In genomic region chr3:97821413-97821809, GRCh38 we compare ENCODE assay signal across 8 cellular contexts. TPM values are rescaled to one million over a fixed set of nuclear protein-coding genes. Genes with fewer than 3 reads are reported as not detected.
DNase-seq lines count a peak whose midpoint lies in the region; ATAC-seq, FAIRE-seq and TF ChIP-seq lines count a peak whose summit lies in the region.

No MANE protein-coding gene starts in this region.

- peak overlapping the region; percentile 84 for H2AFZ ChIP-seq in HepG2 (ENCODE audit: low read length)

- in situ Hi-C loops in HepG2 (cut with HindIII; ENCODE audit: extremely low pct_ligation_motif_present, low pct_unique_long_range_greater_than_20kb) = no loop called here

- H4K20me1 ChIP-seq in HepG2 (ENCODE audit: insufficient read depth, low read length) = no peaks in the 10 kb centered on the region

- POLR2A ChIA-PET in CD8-positive, alpha-beta memory T cell (lab: Charles Lee) = interaction anchor here (1.0 to 1.6 kb wide), 7 partner anchors 9 to 743 kb away, joined by 3 to 6 read pairs (median 4); partner anchors contain the start of gene ARL6
- POLR2A ChIA-PET in HepG2 (lab: Yijun Ruan, JAX) = interaction anchor here (0.9 to 1.8 kb wide), 5 partner anchors 8 to 192 kb away, joined by 3 to 8 read pairs (median 4); partner anchors contain the start of gene ARL6

- intact Hi-C loops in HepG2 (cut with micrococcal nuclease; ENCODE audit: unreplicated experiment) = no loop called here

- H3K4me3 Mint-ChIP-seq in CD8-positive, alpha-beta memory T cell = peak overlapping the region; percentile 91 to 99 (median 95)
- peak overlapping the region; percentile 90 for H3K4me3 Mint-ChIP-seq in central memory CD8-positive, alpha-beta T cell

- H3K4me1 ChIP-seq in CD8-positive, alpha-beta memory T cell (ENCODE audit: insufficient read depth, low read length) = peaks cover 13% of the 10 kb centered on the region
- peaks cover 36% of the 10 kb centered on the region for H3K4me1 ChIP-seq in HepG2 (ENCODE audit: insufficient read depth, low read length)

- TF ChIP-seq POLR2A in HepG2 (IDR thresholded peaks at IDR 0.05; ENCODE audit: insufficient read depth in 1 of 2, low read depth in 2 of 2, low read length in 2 of 2) = no peak

- H3K9me3 ChIP-seq in CD8-positive, alpha-beta memory T cell (ENCODE audit: low read length) = no peaks in the 10 kb centered on the region
- no peaks in the 10 kb centered on the region for H3K9me3 ChIP-seq in HepG2 (ENCODE audit: low read length)

- peaks cover 0 to 12% of the 10 kb centered on the region in 2 donors for H3K27me3 Mint-ChIP-seq in CD8-positive, alpha-beta memory T cell
- peaks cover 22% of the 10 kb centered on the region for H3K27me3 Mint-ChIP-seq in central memory CD8-positive, alpha-beta T cell

- DNase-seq in CD8-positive, alpha-beta memory T cell = peak in 3 of 5 donors; percentile 42 to 69 (median 43)
- DNase-seq in T-helper 2 cell = peak in 3 of 5 experiments; percentile 21 to 44 (median 21)
- no peak for DNase-seq in central memory CD8-positive, alpha-beta T cell (ENCODE audit: low spot score in 2 of 2)
- DNase-seq in HepG2 (ENCODE audit: low spot score) = no peak
- DNase-seq in stimulated activated CD8-positive, alpha-beta memory T cell treated with anti-CD3 and anti-CD28 coated beads, Interleukin-15, amount 100 ng/mL, for 24 hours (ENCODE audit: low read depth) = peak; percentile 13
- DNase-seq in H4 (ENCODE audit: low spot score) = no peak

- no peak for FAIRE-seq in HepG2 (lab: Jason Lieb, UNC)

- BruUV-seq in HepG2 (replicated peaks; lab: Mats Ljungman, UMichigan) = TSS peak; percentile 68

- peaks cover 26 to 39% (median 36%) of the 10 kb centered on the region in 3 donors for H3K4me1 Mint-ChIP-seq in CD8-positive, alpha-beta memory T cell
- H3K4me1 Mint-ChIP-seq in central memory CD8-positive, alpha-beta T cell = peaks cover 21% of the 10 kb centered on the region

- ATAC-seq in GM19397 (IDR thresholded peaks at IDR 0.05; ENCODE audit: unreplicated experiment) (peak; percentile 38), HG03442 (IDR thresholded peaks at IDR 0.05; ENCODE audit: unreplicated experiment) (peak; percentile 37), HepG2 (peak; percentile 66)
- ATAC-seq in central memory CD8-positive, alpha-beta T cell (replicated peaks; ENCODE audit: extremely low read depth, poor library complexity, severe bottlenecking) = peak; percentile 44

- TF ChIP-seq EP300 in HepG2 (IDR thresholded peaks at IDR 0.05; ENCODE audit: low read depth in 2 of 2, low read length in 2 of 2) = no peak
- TF ChIP-seq EP300 in HepG2 (CRISPR knock-in tag; IDR thresholded peaks at IDR 0.05; ENCODE audit: borderline replicate concordance) = no peak

- peak overlapping the region; percentile 68 to 87 (median 78) for H3K27ac Mint-ChIP-seq in CD8-positive, alpha-beta memory T cell
- peak overlapping the region; percentile 20 for H3K27ac Mint-ChIP-seq in central memory CD8-positive, alpha-beta T cell (ENCODE audit: low read depth)

- peaks cover 10% of the 10 kb centered on the region for H3K27me3 ChIP-seq in CD8-positive, alpha-beta memory T cell (ENCODE audit: insufficient read depth, low read length, poor library complexity, severe bottlenecking)
- H3K27me3 ChIP-seq in HepG2 (ENCODE audit: control insufficient read depth in 1 of 2, insufficient read depth in 2 of 2, low read length in 2 of 2) = peaks cover 2 to 8% of the 10 kb centered on the region in 2 experiments; a peak in 3 of 5 replicates

- no peak for TF ChIP-seq CTCF in HepG2 (CRISPR knock-in tag; IDR thresholded peaks at IDR 0.05)

- peaks cover 0 to 8% (median 0%) of the 10 kb centered on the region in 3 donors for H3K36me3 Mint-ChIP-seq in CD8-positive, alpha-beta memory T cell
- peaks cover 8% of the 10 kb centered on the region for H3K36me3 Mint-ChIP-seq in central memory CD8-positive, alpha-beta T cell (ENCODE audit: insufficient read depth)

- peak overlapping the region; percentile 82 for H3K9ac ChIP-seq in HepG2 (ENCODE audit: insufficient read depth, low read depth, low read length)

- H3K4me2 ChIP-seq in HepG2 (ENCODE audit: low read depth, low read length) = peak overlapping the region; percentile 90

- peak overlapping the region; percentile 35 for H3K27ac ChIP-seq in CD8-positive, alpha-beta memory T cell (ENCODE audit: low read depth, low read length)
- H3K27ac ChIP-seq in HepG2 (ENCODE audit: extremely low read length, insufficient read depth, low read length) = peak overlapping the region; percentile 37

- peaks cover 25% of the 10 kb centered on the region for H3K79me2 ChIP-seq in HepG2 (ENCODE audit: insufficient read depth, low read length)

- CTCF ChIA-PET in CD8-positive, alpha-beta memory T cell (lab: Charles Lee) = interaction anchor here (0.6 to 2.3 kb wide), 13 partner anchors 14 to 202 kb away, joined by 3 to 8 read pairs (median 4); no protein-coding TSS in a partner anchor
- CTCF ChIA-PET in HepG2 (lab: Yijun Ruan, JAX; ENCODE audit: low intra/inter-chr PET ratio, low total read pairs) = no interaction called here

- no peaks in the 10 kb centered on the region for H3K36me3 ChIP-seq in CD8-positive, alpha-beta memory T cell (ENCODE audit: insufficient read depth, low read length)
- no peaks in the 10 kb centered on the region for H3K36me3 ChIP-seq in HepG2 (replicated peaks in 1 of 2; ENCODE audit: control insufficient read depth in 1 of 2, insufficient read depth in 2 of 2, low read length in 2 of 2)

- H3K9me3 Mint-ChIP-seq in CD8-positive, alpha-beta memory T cell = no peaks in the 10 kb centered on the region
- H3K9me3 Mint-ChIP-seq in central memory CD8-positive, alpha-beta T cell = no peaks in the 10 kb centered on the region

- under 1% methylated on average over 21 of the region's 22 CpGs for WGBS in HepG2 (ENCODE audit: low lambda C conversion rate)

- H3K4me3 ChIP-seq in CD8-positive, alpha-beta memory T cell (ENCODE audit: low read length) = peak overlapping the region; percentile 78
- H3K4me3 ChIP-seq in HepG2 (replicated peaks in 1 of 3; ENCODE audit: insufficient read depth in 1 of 3, low read depth in 2 of 3, low read length in 3 of 3) = peak overlapping the region; percentile 94 to 97 (median 94)

- TF ChIP-seq RAD21 in HepG2 (CRISPR knock-in tag; IDR thresholded peaks at IDR 0.05) = no peak

TF ChIP-seq in HepG2, 621 proteins besides CTCF, POLR2A, EP300 and RAD21 (continues in another document):
- TF ChIP-seq ZNF615 (CRISPR knock-in tag; IDR thresholded peaks at IDR 0.05; ENCODE audit: borderline replicate concordance) = no peak

RNA-seq across cellular contexts. Expression of gene CRYBG3, which starts 0.4 kb away (rescaled TPM):
- 1 to 10 TPM; 4.5 to 5.5 TPM for total RNA-seq in CD8-positive, alpha-beta memory T cell
- 1.5 TPM for polyA plus RNA-seq in CD8-positive, alpha-beta memory T cell
- total RNA-seq in HepG2 (2016; rRNA removed; fragmentation: Illumina TruSeq; extraction: Trizol) = 10.9 and 15.9 TPM in 2 replicates
- 5.1 and 8.7 TPM in 2 replicates for total RNA-seq in HepG2 (2016; cell fraction: cytosol; rRNA removed; fragmentation: Illumina TruSeq; extraction: Trizol; ENCODE audit: low read depth)
- 10.2 and 15.2 TPM in 2 replicates for total RNA-seq in HepG2 (2016; cell fraction: insoluble cytoplasmic fraction; rRNA removed; fragmentation: Illumina TruSeq; extraction: Trizol)
- total RNA-seq in HepG2 (2016; cell fraction: membrane; rRNA removed; fragmentation: Illumina TruSeq; extraction: Trizol) = 2.5 and 3.9 TPM in 2 replicates
- total RNA-seq in HepG2 (2016; cell fraction: nucleus; rRNA removed; fragmentation: Illumina TruSeq; extraction: Trizol) = 32.9 and 33.5 TPM in 2 replicates
- polyA plus RNA-seq in HepG2 (2011; rRNA removed) = 3.7 and 3.8 TPM in 2 replicates
- 1.3 and 1.6 TPM in 2 replicates for polyA plus RNA-seq in HepG2 (2011; cell fraction: cytosol; rRNA removed)
- 5.1 and 5.8 TPM in 2 replicates for polyA plus RNA-seq in HepG2 (2011; cell fraction: nucleus; rRNA removed)
- 2.8 and 2.9 TPM in 2 replicates for polyA plus RNA-seq in HepG2 (2012)
- 4.5 and 5.0 TPM in 2 replicates for polyA plus RNA-seq in HepG2 (2016; cell fraction: cytosol; fragmentation: Illumina TruSeq; extraction: Trizol; ENCODE audit: low read depth)
- 4.9 and 5.9 TPM in 2 replicates for polyA plus RNA-seq in HepG2 (2016; cell fraction: insoluble cytoplasmic fraction; fragmentation: Illumina TruSeq; extraction: Trizol; ENCODE audit: low read depth)
- polyA plus RNA-seq in HepG2 (2016; cell fraction: membrane; fragmentation: Illumina TruSeq; extraction: Trizol; ENCODE audit: low read depth) = 0.71 and 0.86 TPM in 2 replicates
- 20.3 and 26.9 TPM in 2 replicates for polyA plus RNA-seq in HepG2 (2016; cell fraction: nucleus; fragmentation: Illumina TruSeq; extraction: Trizol; ENCODE audit: insufficient read depth, low read depth)
- 4.3 and 5.1 TPM in 2 replicates for polyA minus RNA-seq in HepG2 (2011; rRNA and poly(A)+ RNA removed; ENCODE audit: low replicate concordance)
- 6.0 and 6.6 TPM in 2 replicates for polyA minus RNA-seq in HepG2 (2011; cell fraction: cytosol; rRNA and poly(A)+ RNA removed)
- polyA minus RNA-seq in HepG2 (2011; cell fraction: nucleus; rRNA and poly(A)+ RNA removed) = 31.0 and 35.2 TPM in 2 replicates
- total RNA-seq in H4 (2014; rRNA removed; shearing (Covaris generic)) = 8.2 and 9.2 TPM in 2 replicates

RNA-seq across cellular contexts. Expression of gene ARL6, which starts 56.9 kb away (rescaled TPM):
- total RNA-seq in CD8-positive, alpha-beta memory T cell = 10 to 100 TPM in 1 of 2 experiments, 1 to 10 TPM in 1; 9.8 to 10.2 TPM
- 3.5 TPM for polyA plus RNA-seq in CD8-positive, alpha-beta memory T cell
- 3.7 and 6.2 TPM in 2 replicates for total RNA-seq in HepG2 (2016; rRNA removed; fragmentation: Illumina TruSeq; extraction: Trizol)
- total RNA-seq in HepG2 (2016; cell fraction: cytosol; rRNA removed; fragmentation: Illumina TruSeq; extraction: Trizol; ENCODE audit: low read depth) = 1.7 and 2.3 TPM in 2 replicates
- 4.3 and 7.6 TPM in 2 replicates for total RNA-seq in HepG2 (2016; cell fraction: insoluble cytoplasmic fraction; rRNA removed; fragmentation: Illumina TruSeq; extraction: Trizol)
- 2.4 and 3.1 TPM in 2 replicates for total RNA-seq in HepG2 (2016; cell fraction: membrane; rRNA removed; fragmentation: Illumina TruSeq; extraction: Trizol)
- total RNA-seq in HepG2 (2016; cell fraction: nucleus; rRNA removed; fragmentation: Illumina TruSeq; extraction: Trizol) = 2.7 and 4.6 TPM in 2 replicates
- 0.98 and 1.3 TPM in 2 replicates for polyA plus RNA-seq in HepG2 (2011; rRNA removed)
- 0.59 and 1.2 TPM in 2 replicates for polyA plus RNA-seq in HepG2 (2011; cell fraction: cytosol; rRNA removed)
- 0.76 and 1.00 TPM in 2 replicates for polyA plus RNA-seq in HepG2 (2011; cell fraction: nucleus; rRNA removed)
- 1.4 and 1.6 TPM in 2 replicates for polyA plus RNA-seq in HepG2 (2012)
- 0.31 and 0.51 TPM in 2 replicates for polyA plus RNA-seq in HepG2 (2016; cell fraction: cytosol; fragmentation: Illumina TruSeq; extraction: Trizol; ENCODE audit: low read depth)
- polyA plus RNA-seq in HepG2 (2016; cell fraction: insoluble cytoplasmic fraction; fragmentation: Illumina TruSeq; extraction: Trizol; ENCODE audit: low read depth) = 3.7 and 5.0 TPM in 2 replicates
- polyA plus RNA-seq in HepG2 (2016; cell fraction: membrane; fragmentation: Illumina TruSeq; extraction: Trizol; ENCODE audit: low read depth) = 0.91 and 1.0 TPM in 2 replicates
- 2.6 and 4.9 TPM in 2 replicates for polyA plus RNA-seq in HepG2 (2016; cell fraction: nucleus; fragmentation: Illumina TruSeq; extraction: Trizol; ENCODE audit: insufficient read depth, low read depth)
- polyA minus RNA-seq in HepG2 (2011; rRNA and poly(A)+ RNA removed; ENCODE audit: low replicate concordance) = 4.0 and 13.2 TPM in 2 replicates
- 1.1 and 1.8 TPM in 2 replicates for polyA minus RNA-seq in HepG2 (2011; cell fraction: cytosol; rRNA and poly(A)+ RNA removed)
- 6.3 and 8.0 TPM in 2 replicates for polyA minus RNA-seq in HepG2 (2011; cell fraction: nucleus; rRNA and poly(A)+ RNA removed)
- 7.9 and 19.1 TPM in 2 replicates for total RNA-seq in H4 (2014; rRNA removed; shearing (Covaris generic))

Comparison
In these comparisons a context has a peak if more than half of its experiments do, and no peak if none do; other contexts are left out.
1. DNase-seq: peak in CD8-positive, alpha-beta memory T cell (3 of 5), T-helper 2 cell (3 of 5) and stimulated activated CD8-positive, alpha-beta memory T cell treated with anti-CD3 and anti-CD28 coated beads, Interleukin-15, amount 100 ng/mL, for 24 hours (single experiment); none in central memory CD8-positive, alpha-beta T cell (0 of 2), HepG2 (single experiment) and H4 (single experiment).
2. Peak in every context shown above with its lines, with median percentiles within 50 percentile points of each other: ATAC-seq.